ENCODE assay signal across 11 cellular contexts in genomic region chr2:3585239-3586109, GRCh38. TPM values are rescaled to one million over a fixed set of nuclear protein-coding genes. Genes with fewer than 3 reads are reported as not detected.
A peak's percentile ranks its signal among the peaks of the same experiment; 100 is the strongest.
DNase-seq lines count a peak whose midpoint lies in the region; ATAC-seq, FAIRE-seq and TF ChIP-seq lines count a peak whose summit lies in the region.
"Had no signal": no experiment of that assay in that cellular context is flagged by ENCODE, and none has a peak within 500 bp of the region (broad histone marks: within the 10 kb centered on the region; RNA-seq: fewer than 3 reads in every experiment).

No MANE protein-coding gene starts in this region.

- DNase-seq in LNCaP clone FGC (ENCODE audit: low read depth) (peak; percentile 41), cardiac fibroblast (ENCODE audit: low read depth in 2 of 2) (peak; percentile 70 to 94), spleen (no peak), inferior parietal cortex (ENCODE audit: extremely low spot score) (no peak), NCI-H1694 (lab: John Stamatoyannopoulos, UW) (no peak), HTR-8/SVneo (ENCODE audit: insufficient read length, low spot score) (no peak)
- DNase-seq: NCI-H1105; retina; stimulated activated naive CD4-positive, alpha-beta T cell treated with Interleukin-2 at 50 U/mL for 16 hours had no signal

- ATAC-seq in HG02798 (IDR thresholded peaks at IDR 0.05; ENCODE audit: poor library complexity, unreplicated experiment) = no peak

- TF ChIP-seq POLR2A in spleen (IDR thresholded peaks at IDR 0.05) = no peak

- peaks cover 0 to 19% (median 5%) of the 10 kb centered on the region in 6 donors for H3K4me1 ChIP-seq in spleen

- FAIRE-seq in HTR-8/SVneo (lab: Jason Lieb, UNC) = no peak

- H3K4me3 ChIP-seq in LNCaP clone FGC (ENCODE audit: low read depth, low read length) (no peak overlapping the region), cardiac fibroblast (replicated peaks in 1 of 2; ENCODE audit: low read depth in 2 of 2, low read length in 2 of 2) (peak overlapping the region in 1 of 2 donors; percentile 19), spleen (no peak overlapping the region)

- peaks cover 0 to 59% (median 32%) of the 10 kb centered on the region in 6 donors for H3K36me3 ChIP-seq in spleen

- H3K27ac ChIP-seq in layer of hippocampus (ENCODE audit: low read depth, low read length) = peak overlapping the region; percentile 58
- H3K27ac ChIP-seq in spleen = peak overlapping the region; percentile 27 to 80 (median 72)

- WGBS in spleen, 5 donors = 71 to 78% (median 76%) methylated on average over 22 to 29 of the region's 29 CpGs

- H3K27me3 ChIP-seq in layer of hippocampus (ENCODE audit: control insufficient read depth, insufficient read depth, low read length) (no peaks in the 10 kb centered on the region), spleen (replicated peaks in 1 of 7) (no peaks in the 10 kb centered on the region)

- no peaks in the 10 kb centered on the region for H3K9me3 ChIP-seq in spleen

- TF ChIP-seq CTCF in LNCaP clone FGC (IDR thresholded peaks at IDR 0.05; ENCODE audit: control insufficient read depth, extremely low read depth, insufficient read depth) = no peak
- no peak for TF ChIP-seq CTCF in cardiac fibroblast (IDR thresholded peaks at IDR 0.05; ENCODE audit: low read depth, low read length)
- TF ChIP-seq CTCF in spleen (IDR thresholded peaks at IDR 0.05 in 8 of 11, conservative IDR thresholded peaks at IDR 0.05 in 3 of 11) = no peak

- intact Hi-C loops in spleen (cut with DNase I; ENCODE audit: low total_unique reads) = no loop called here

RNA-seq across cellular contexts. Expression of gene COLEC11, which starts 9.4 kb away (rescaled TPM):
- 1 to 10 TPM in 6 of 7 donors, under 1 TPM in 1; 0.64 to 8.0 (median 4.7) TPM for total RNA-seq in spleen
- 1 to 10 TPM; 1.9 to 3.2 (median 2.0) TPM for polyA plus RNA-seq in spleen

RNA-seq across cellular contexts. Expression of gene RPS7, which starts 10.4 kb away (rescaled TPM):
- total RNA-seq in spleen = 1,000 to 10,000 TPM in 6 of 7 donors, 100 to 1,000 TPM in 1; 901 to 3,930 (median 1,217) TPM
- 1,000 to 10,000 TPM; 3,976 to 6,688 (median 5,664) TPM for polyA plus RNA-seq in spleen

RNA-seq across cellular contexts. Expression of gene RNASEH1, which starts 27.3 kb away (rescaled TPM):
- 10 to 100 TPM; 17.9 to 24.7 (median 20.3) TPM for total RNA-seq in spleen
- polyA plus RNA-seq in spleen = 10 to 100 TPM in 1 of 3 donors, 1 to 10 TPM in 2; 4.3 to 11.9 (median 6.3) TPM

Comparison
In these comparisons a context has a peak if more than half of its experiments do, and no peak if none do; other contexts are left out.
1. DNase-seq: peak in LNCaP clone FGC (single experiment) and cardiac fibroblast (2 of 2); none in spleen (single experiment), inferior parietal cortex (single experiment), NCI-H1694 (single experiment) and HTR-8/SVneo (single experiment).